ENCODE assay signal across 13 cellular contexts in the genomic region with DNA sequence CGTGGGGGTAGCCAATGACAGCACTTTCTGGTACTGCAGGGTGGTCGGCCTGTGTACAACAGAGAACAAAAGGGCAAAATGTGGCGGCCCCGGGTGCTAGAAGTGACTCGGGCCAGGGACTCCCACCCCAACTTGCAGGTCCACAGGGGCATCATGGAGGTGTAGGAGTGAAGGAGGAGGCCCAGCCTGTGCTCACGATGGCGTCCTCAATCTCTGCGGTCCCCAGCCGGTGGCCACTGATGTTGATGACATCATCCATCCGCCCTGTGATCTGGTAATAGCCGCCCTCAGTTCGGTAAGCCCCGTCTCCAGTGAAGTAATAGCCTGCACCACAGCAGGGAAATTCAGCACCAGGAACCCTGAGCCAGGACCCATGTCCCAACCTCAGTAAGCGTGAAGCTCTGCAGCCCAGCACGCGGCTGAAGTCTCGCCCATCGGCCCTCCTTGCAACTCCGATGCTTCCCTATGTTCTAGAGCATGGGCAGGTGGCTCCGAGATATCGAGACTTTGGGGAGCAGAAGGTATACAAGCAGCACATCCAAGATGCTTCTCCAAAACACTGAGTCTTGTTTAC. TPM values are rescaled to one million over a fixed set of nuclear protein-coding genes. Genes with fewer than 3 reads are reported as not detected.
"Had no signal": no experiment of that assay in that cellular context is flagged by ENCODE, and none has a peak within 500 bp of the region (broad histone marks: within the 10 kb centered on the region; RNA-seq: fewer than 3 reads in every experiment).

No MANE protein-coding gene starts in this region.

- H3K27ac ChIP-seq: adrenal gland, esophagus muscularis mucosa, tibial nerve had no signal

- H3K9me3 ChIP-seq: adrenal gland, esophagus muscularis mucosa, tibial nerve had no signal

- H3K27ac Mint-ChIP-seq: activated T-cell treated with anti-CD3 and anti-CD28 coated beads, Interleukin-2, amount 50 U/mL, for 72 hours; T-helper 17 cell had no signal

- H3K27me3 ChIP-seq: adrenal gland, esophagus muscularis mucosa, tibial nerve had no signal

- H3K9me3 Mint-ChIP-seq: activated T-cell treated with anti-CD3 and anti-CD28 coated beads, Interleukin-2, amount 50 U/mL, for 72 hours had no signal

- ATAC-seq: activated T-cell treated with anti-CD3 and anti-CD28 coated beads, Interleukin-2, amount 50 U/mL, for 72 hours; T-helper 17 cell had no signal

- H3K4me3 Mint-ChIP-seq: activated T-cell treated with anti-CD3 and anti-CD28 coated beads, Interleukin-2, amount 50 U/mL, for 72 hours; T-helper 17 cell had no signal

- DNase-seq: activated CD4-positive, alpha-beta T cell treated with anti-CD3 and anti-CD28 coated beads, Interleukin-2, amount 50 U/mL, for 1 hour; activated naive CD4-positive, alpha-beta T cell; activated T-cell treated with anti-CD3 and anti-CD28 coated beads, Interleukin-2, amount 50 U/mL, for 72 hours; dermis blood vessel endothelial cell; left ventricle myocardium superior; mesendoderm; SIG-M5; stimulated activated CD4-positive, alpha-beta T cell treated with anti-CD3 and anti-CD28 coated beads, Interleukin-4, amount 100 ng/mL, for 4 hours; T-helper 17 cell had no signal

- H3K4me1 ChIP-seq: adrenal gland, tibial nerve had no signal

- H3K4me3 ChIP-seq: adrenal gland, esophagus muscularis mucosa, tibial nerve had no signal

RNA-seq across cellular contexts. Expression of gene ACSS1, which starts 45.2 kb away (rescaled TPM):
- polyA plus RNA-seq: neural cell had no signal
